In genomic region chr1:37647281-37647680, GRCh38 we compare ENCODE assay signal across 23 cellular contexts. TPM values are rescaled to one million over a fixed set of nuclear protein-coding genes. Genes with fewer than 3 reads are reported as not detected.
"Had no signal": no experiment of that assay in that cellular context is flagged by ENCODE, and none has a peak within 500 bp of the region (broad histone marks: within the 10 kb centered on the region; RNA-seq: fewer than 3 reads in every experiment).

No MANE protein-coding gene starts in this region.

- H3K27ac ChIP-seq: SJSA1, SK-N-MC had no signal

- H3K9me3 ChIP-seq: SJSA1 had no signal

- H3K36me3 ChIP-seq: SJSA1 had no signal

- DNase-seq: KBM-7, MV-4-11, NCI-H1048, NCI-H1105, NCI-H1417, NCI-H1436 treated with DMSO at 0.1 percent for 48 hours, NCI-H1694, NCI-H187 treated with DMSO at 0.1 percent for 48 hours, NCI-H2029 treated with DMSO at 0.1 percent for 48 hours, NCI-H2171 treated with DMSO at 0.1 percent for 48 hours, NCI-H345, NCI-H446 treated with DMSO at 0.1 percent for 48 hours, NCI-H524, NCI-H69, NCI-H774, Right ventricle myocardium superior, RPMI8226, SIG-M5 had no signal

- H3K4me1 ChIP-seq: SJSA1 had no signal

- H3K4me3 ChIP-seq: SJSA1, SK-N-MC had no signal

RNA-seq across cellular contexts. Expression of gene RSPO1, which starts 12.6 kb away (rescaled TPM):
- total RNA-seq: HT-29, LHCN-M2, MCF 10A, Right ventricle myocardium superior, SJSA1 had no signal
